Comparison of ENCODE assay signal across 1 cellular context in the genomic region with DNA sequence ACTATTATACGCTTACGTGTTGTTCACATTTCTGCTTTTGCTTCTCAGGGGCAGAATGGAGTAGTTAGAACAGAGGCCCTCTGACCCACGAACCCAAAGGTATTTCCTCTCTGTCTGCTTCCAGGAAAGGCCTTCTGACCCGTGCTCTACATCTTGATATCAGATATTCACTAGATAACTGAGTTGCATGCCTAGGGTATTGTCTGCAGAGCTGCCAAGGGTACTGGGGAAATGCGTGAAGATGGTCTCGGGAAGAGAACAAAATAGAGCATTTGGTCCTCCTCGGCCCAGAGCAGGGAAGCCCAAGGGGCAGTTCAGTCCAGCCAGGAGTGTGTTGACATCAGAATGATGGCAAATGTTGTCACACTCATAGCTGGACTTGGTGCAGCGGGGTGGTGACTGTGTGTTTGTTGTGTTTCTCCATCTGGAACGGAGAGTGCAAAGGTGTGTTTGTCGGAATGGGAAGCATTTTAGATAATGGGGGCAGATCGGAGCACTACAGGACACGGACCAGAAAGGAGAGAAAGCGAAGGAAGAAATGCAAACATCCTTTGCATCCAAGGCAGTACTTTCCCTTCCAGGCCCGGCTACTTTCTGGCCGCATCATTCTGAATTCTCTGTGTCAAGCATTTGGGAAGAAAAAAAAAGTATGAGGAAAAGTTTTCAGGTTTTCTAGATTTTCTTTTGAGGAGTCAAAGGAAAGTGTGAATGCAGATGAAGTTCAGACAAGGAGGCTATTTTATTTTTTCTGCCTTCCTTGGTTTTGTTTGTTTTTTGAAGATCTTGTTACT.
TF ChIP-seq lines count a peak whose summit lies in the region.

No MANE protein-coding gene starts in this region.

TF ChIP-seq in HepG2, 621 proteins besides CTCF, POLR2A, EP300 and RAD21 (continued from another document and continues in another):
- TF ChIP-seq KDM6A (CRISPR knock-in tag; IDR thresholded peaks at IDR 0.05; ENCODE audit: low read depth) (peak; percentile 66), RCOR2 (CRISPR knock-in tag; IDR thresholded peaks at IDR 0.05) (0 out of 2 replicates have a peak, but pooled peaks have one; percentile 54), GFI1 (CRISPR knock-in tag; IDR thresholded peaks at IDR 0.05; ENCODE audit: borderline replicate concordance) (no peak), ZNF614 (CRISPR knock-in tag; IDR thresholded peaks at IDR 0.05; ENCODE audit: borderline replicate concordance) (peak; percentile 24; the same call in 1 of the 2 replicates), CBX5 (CRISPR knock-in tag; IDR thresholded peaks at IDR 0.05; ENCODE audit: borderline replicate concordance) (peak; percentile 38; the same call in 1 of the 2 replicates), ZNF441 (CRISPR knock-in tag; IDR thresholded peaks at IDR 0.05; ENCODE audit: borderline replicate concordance) (0 out of 2 replicates have a peak, but pooled peaks have one; percentile 59), TARDBP (CRISPR knock-in tag; IDR thresholded peaks at IDR 0.05) (peak; percentile 84; the same call in 1 of the 2 replicates), RXRA (CRISPR knock-in tag; IDR thresholded peaks at IDR 0.05) (peak; percentile 31; the same call in 1 of the 2 replicates), ZMAT3 (CRISPR knock-in tag; conservative IDR thresholded peaks at IDR 0.05) (peak; percentile 81), ZNF430 (CRISPR knock-in tag; IDR thresholded peaks at IDR 0.05) (0 out of 2 replicates have a peak, but pooled peaks have one; percentile 30), DPF2 (CRISPR knock-in tag; IDR thresholded peaks at IDR 0.05; ENCODE audit: borderline replicate concordance, low read depth) (peak; percentile 73), ZSCAN31 (CRISPR knock-in tag; IDR thresholded peaks at IDR 0.05; ENCODE audit: low read depth) (0 out of 2 replicates have a peak, but pooled peaks have one; percentile 3), JUNB (CRISPR knock-in tag; IDR thresholded peaks at IDR 0.05; ENCODE audit: borderline replicate concordance) (0 out of 2 replicates have a peak, but pooled peaks have one; percentile 26), HNF4G (IDR thresholded peaks at IDR 0.05; ENCODE audit: borderline replicate concordance, low read depth, low read length) (peak; percentile 75), HNF4G (CRISPR knock-in tag; IDR thresholded peaks at IDR 0.05; ENCODE audit: borderline replicate concordance, low read depth) (peak; percentile 81)
- TF ChIP-seq, protein P1, sequence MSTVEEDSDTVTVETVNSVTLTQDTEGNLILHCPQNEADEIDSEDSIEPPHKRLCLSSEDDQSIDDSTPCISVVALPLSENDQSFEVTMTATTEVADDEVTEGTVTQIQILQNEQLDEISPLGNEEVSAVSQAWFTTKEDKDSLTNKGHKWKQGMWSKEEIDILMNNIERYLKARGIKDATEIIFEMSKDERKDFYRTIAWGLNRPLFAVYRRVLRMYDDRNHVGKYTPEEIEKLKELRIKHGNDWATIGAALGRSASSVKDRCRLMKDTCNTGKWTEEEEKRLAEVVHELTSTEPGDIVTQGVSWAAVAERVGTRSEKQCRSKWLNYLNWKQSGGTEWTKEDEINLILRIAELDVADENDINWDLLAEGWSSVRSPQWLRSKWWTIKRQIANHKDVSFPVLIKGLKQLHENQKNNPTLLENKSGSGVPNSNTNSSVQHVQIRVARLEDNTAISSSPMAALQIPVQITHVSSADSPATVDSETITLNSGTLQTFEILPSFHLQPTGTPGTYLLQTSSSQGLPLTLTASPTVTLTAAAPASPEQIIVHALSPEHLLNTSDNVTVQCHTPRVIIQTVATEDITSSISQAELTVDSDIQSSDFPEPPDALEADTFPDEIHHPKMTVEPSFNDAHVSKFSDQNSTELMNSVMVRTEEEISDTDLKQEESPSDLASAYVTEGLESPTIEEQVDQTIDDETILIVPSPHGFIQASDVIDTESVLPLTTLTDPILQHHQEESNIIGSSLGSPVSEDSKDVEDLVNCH (CRISPR knock-in tag; IDR thresholded peaks at IDR 0.05) = no peak
- TF ChIP-seq, protein P2, sequence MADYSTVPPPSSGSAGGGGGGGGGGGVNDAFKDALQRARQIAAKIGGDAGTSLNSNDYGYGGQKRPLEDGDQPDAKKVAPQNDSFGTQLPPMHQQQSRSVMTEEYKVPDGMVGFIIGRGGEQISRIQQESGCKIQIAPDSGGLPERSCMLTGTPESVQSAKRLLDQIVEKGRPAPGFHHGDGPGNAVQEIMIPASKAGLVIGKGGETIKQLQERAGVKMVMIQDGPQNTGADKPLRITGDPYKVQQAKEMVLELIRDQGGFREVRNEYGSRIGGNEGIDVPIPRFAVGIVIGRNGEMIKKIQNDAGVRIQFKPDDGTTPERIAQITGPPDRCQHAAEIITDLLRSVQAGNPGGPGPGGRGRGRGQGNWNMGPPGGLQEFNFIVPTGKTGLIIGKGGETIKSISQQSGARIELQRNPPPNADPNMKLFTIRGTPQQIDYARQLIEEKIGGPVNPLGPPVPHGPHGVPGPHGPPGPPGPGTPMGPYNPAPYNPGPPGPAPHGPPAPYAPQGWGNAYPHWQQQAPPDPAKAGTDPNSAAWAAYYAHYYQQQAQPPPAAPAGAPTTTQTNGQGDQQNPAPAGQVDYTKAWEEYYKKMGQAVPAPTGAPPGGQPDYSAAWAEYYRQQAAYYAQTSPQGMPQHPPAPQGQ (CRISPR knock-in tag; IDR thresholded peaks at IDR 0.05; ENCODE audit: borderline replicate concordance) = no peak
- TF ChIP-seq, protein P3, sequence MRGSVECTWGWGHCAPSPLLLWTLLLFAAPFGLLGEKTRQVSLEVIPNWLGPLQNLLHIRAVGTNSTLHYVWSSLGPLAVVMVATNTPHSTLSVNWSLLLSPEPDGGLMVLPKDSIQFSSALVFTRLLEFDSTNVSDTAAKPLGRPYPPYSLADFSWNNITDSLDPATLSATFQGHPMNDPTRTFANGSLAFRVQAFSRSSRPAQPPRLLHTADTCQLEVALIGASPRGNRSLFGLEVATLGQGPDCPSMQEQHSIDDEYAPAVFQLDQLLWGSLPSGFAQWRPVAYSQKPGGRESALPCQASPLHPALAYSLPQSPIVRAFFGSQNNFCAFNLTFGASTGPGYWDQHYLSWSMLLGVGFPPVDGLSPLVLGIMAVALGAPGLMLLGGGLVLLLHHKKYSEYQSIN (CRISPR knock-in tag; IDR thresholded peaks at IDR 0.05; ENCODE audit: borderline replicate concordance) = no peak
- TF ChIP-seq, protein P4, sequence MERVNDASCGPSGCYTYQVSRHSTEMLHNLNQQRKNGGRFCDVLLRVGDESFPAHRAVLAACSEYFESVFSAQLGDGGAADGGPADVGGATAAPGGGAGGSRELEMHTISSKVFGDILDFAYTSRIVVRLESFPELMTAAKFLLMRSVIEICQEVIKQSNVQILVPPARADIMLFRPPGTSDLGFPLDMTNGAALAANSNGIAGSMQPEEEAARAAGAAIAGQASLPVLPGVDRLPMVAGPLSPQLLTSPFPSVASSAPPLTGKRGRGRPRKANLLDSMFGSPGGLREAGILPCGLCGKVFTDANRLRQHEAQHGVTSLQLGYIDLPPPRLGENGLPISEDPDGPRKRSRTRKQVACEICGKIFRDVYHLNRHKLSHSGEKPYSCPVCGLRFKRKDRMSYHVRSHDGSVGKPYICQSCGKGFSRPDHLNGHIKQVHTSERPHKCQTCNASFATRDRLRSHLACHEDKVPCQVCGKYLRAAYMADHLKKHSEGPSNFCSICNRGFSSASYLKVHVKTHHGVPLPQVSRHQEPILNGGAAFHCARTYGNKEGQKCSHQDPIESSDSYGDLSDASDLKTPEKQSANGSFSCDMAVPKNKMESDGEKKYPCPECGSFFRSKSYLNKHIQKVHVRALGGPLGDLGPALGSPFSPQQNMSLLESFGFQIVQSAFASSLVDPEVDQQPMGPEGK (CRISPR knock-in tag; IDR thresholded peaks at IDR 0.05) = peak; percentile 70; the same call in 1 of the 2 replicates
- TF ChIP-seq, protein P5, sequence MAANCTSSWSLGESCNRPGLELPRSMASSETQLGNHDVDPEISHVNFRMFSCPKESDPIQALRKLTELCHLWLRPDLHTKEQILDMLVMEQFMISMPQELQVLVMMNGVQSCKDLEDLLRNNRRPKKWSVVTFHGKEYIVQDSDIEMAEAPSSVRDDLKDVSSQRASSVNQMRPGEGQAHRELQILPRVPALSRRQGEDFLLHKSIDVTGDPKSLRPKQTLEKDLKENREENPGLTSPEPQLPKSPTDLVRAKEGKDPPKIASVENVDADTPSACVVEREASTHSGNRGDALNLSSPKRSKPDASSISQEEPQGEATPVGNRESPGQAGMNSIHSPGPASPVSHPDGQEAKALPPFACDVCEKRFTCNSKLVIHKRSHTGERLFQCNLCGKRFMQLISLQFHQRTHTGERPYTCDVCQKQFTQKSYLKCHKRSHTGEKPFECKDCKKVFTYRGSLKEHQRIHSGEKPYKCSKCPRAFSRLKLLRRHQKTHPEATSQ (CRISPR knock-in tag; IDR thresholded peaks at IDR 0.05; ENCODE audit: borderline replicate concordance) = no peak; the same call in 1 of the 2 replicates
- TF ChIP-seq, protein P6, sequence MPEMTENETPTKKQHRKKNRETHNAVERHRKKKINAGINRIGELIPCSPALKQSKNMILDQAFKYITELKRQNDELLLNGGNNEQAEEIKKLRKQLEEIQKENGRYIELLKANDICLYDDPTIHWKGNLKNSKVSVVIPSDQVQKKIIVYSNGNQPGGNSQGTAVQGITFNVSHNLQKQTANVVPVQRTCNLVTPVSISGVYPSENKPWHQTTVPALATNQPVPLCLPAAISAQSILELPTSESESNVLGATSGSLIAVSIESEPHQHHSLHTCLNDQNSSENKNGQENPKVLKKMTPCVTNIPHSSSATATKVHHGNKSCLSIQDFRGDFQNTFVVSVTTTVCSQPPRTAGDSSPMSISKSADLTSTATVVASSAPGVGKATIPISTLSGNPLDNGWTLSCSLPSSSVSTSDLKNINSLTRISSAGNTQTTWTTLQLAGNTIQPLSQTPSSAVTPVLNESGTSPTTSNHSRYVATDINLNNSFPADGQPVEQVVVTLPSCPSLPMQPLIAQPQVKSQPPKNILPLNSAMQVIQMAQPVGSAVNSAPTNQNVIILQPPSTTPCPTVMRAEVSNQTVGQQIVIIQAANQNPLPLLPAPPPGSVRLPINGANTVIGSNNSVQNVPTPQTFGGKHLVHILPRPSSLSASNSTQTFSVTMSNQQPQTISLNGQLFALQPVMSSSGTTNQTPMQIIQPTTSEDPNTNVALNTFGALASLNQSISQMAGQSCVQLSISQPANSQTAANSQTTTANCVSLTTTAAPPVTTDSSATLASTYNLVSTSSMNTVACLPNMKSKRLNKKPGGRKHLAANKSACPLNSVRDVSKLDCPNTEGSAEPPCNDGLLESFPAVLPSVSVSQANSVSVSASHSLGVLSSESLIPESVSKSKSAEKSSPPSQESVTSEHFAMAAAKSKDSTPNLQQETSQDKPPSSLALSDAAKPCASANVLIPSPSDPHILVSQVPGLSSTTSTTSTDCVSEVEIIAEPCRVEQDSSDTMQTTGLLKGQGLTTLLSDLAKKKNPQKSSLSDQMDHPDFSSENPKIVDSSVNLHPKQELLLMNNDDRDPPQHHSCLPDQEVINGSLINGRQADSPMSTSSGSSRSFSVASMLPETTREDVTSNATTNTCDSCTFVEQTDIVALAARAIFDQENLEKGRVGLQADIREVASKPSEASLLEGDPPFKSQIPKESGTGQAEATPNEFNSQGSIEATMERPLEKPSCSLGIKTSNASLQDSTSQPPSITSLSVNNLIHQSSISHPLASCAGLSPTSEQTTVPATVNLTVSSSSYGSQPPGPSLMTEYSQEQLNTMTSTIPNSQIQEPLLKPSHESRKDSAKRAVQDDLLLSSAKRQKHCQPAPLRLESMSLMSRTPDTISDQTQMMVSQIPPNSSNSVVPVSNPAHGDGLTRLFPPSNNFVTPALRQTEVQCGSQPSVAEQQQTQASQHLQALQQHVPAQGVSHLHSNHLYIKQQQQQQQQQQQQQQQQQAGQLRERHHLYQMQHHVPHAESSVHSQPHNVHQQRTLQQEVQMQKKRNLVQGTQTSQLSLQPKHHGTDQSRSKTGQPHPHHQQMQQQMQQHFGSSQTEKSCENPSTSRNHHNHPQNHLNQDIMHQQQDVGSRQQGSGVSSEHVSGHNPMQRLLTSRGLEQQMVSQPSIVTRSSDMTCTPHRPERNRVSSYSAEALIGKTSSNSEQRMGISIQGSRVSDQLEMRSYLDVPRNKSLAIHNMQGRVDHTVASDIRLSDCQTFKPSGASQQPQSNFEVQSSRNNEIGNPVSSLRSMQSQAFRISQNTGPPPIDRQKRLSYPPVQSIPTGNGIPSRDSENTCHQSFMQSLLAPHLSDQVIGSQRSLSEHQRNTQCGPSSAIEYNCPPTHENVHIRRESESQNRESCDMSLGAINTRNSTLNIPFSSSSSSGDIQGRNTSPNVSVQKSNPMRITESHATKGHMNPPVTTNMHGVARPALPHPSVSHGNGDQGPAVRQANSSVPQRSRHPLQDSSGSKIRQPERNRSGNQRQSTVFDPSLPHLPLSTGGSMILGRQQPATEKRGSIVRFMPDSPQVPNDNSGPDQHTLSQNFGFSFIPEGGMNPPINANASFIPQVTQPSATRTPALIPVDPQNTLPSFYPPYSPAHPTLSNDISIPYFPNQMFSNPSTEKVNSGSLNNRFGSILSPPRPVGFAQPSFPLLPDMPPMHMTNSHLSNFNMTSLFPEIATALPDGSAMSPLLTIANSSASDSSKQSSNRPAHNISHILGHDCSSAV (CRISPR knock-in tag; IDR thresholded peaks at IDR 0.05; ENCODE audit: borderline replicate concordance) = no peak
- TF ChIP-seq, protein P7, sequence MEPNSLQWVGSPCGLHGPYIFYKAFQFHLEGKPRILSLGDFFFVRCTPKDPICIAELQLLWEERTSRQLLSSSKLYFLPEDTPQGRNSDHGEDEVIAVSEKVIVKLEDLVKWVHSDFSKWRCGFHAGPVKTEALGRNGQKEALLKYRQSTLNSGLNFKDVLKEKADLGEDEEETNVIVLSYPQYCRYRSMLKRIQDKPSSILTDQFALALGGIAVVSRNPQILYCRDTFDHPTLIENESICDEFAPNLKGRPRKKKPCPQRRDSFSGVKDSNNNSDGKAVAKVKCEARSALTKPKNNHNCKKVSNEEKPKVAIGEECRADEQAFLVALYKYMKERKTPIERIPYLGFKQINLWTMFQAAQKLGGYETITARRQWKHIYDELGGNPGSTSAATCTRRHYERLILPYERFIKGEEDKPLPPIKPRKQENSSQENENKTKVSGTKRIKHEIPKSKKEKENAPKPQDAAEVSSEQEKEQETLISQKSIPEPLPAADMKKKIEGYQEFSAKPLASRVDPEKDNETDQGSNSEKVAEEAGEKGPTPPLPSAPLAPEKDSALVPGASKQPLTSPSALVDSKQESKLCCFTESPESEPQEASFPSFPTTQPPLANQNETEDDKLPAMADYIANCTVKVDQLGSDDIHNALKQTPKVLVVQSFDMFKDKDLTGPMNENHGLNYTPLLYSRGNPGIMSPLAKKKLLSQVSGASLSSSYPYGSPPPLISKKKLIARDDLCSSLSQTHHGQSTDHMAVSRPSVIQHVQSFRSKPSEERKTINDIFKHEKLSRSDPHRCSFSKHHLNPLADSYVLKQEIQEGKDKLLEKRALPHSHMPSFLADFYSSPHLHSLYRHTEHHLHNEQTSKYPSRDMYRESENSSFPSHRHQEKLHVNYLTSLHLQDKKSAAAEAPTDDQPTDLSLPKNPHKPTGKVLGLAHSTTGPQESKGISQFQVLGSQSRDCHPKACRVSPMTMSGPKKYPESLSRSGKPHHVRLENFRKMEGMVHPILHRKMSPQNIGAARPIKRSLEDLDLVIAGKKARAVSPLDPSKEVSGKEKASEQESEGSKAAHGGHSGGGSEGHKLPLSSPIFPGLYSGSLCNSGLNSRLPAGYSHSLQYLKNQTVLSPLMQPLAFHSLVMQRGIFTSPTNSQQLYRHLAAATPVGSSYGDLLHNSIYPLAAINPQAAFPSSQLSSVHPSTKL (CRISPR knock-in tag; IDR thresholded peaks at IDR 0.05) = peak; percentile 69
